In the genomic region with DNA sequence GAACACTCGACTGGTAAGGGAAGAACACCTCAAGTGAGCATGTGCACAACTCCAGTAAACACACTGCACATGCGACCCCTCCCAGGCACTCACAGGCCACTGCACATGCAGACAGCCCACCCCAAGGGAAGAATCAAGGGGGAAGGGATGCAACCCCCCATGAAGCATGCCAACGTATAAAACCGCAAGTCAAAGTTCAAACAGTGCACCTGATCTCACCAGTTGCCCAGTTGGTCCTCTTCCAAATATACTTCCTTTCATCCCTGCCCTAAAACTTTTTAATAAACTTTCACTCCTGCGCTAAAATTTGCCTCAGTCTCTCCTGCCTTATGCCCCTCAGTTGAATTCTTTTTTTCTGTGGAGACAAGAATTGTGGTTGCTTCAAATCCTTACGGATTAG, we compare ENCODE assay signal across 30 cellular contexts. TPM values are rescaled to one million over a fixed set of nuclear protein-coding genes. Genes with fewer than 3 reads are reported as not detected.
"Had no signal": no experiment of that assay in that cellular context is flagged by ENCODE, and none has a peak within 500 bp of the region (broad histone marks: within the 10 kb centered on the region; RNA-seq: fewer than 3 reads in every experiment).

No MANE protein-coding gene starts in this region.

- H3K27me3 ChIP-seq: neutrophil, ovary, spleen, suprapubic skin, testis, tibial artery, transverse colon, upper lobe of right lung, uterus had no signal

- H3K9me3 ChIP-seq: neutrophil, ovary, psoas muscle, spleen, suprapubic skin, testis, tibial artery, transverse colon, upper lobe of right lung, uterus had no signal

- H3K4me3 ChIP-seq: ovary, psoas muscle, skin epidermis, smooth muscle cell, spleen, suprapubic skin, testis, tibial artery, transverse colon, upper lobe of right lung, uterus had no signal

- H3K79me2 ChIP-seq: parathyroid adenoma had no signal

- H3K4me1 ChIP-seq: psoas muscle, spleen, suprapubic skin, testis, tibial artery, transverse colon, upper lobe of right lung, uterus had no signal

- ATAC-seq: naive thymus-derived CD8-positive, alpha-beta T cell; psoas muscle; right cardiac atrium; sciatic nerve; stimulated activated memory B cell treated with anti-CD40 and anti-IgM and Interleukin-4, amounts not matched to agents 10 μg/mL and 1 μg/mL and 100 μg/mL, for 72 hours; stimulated activated naive CD8-positive, alpha-beta T cell treated with anti-CD3 and anti-CD28 coated beads, Interleukin-15, amount 100 ng/mL, for 72 hours; stimulated activated naive CD8-positive, alpha-beta T cell treated with anti-CD3 and anti-CD28 coated beads, Interleukin-15, Interleukin-2, amounts not matched to agents 100 U/mL and 50 U/mL, for 24 hours; upper lobe of right lung had no signal

- DNase-seq: naive thymus-derived CD8-positive, alpha-beta T cell; nephron progenitor cell; nucleus accumbens; ovary; posterior cingulate gyrus; psoas muscle; right cardiac atrium; spleen; stimulated activated CD4-positive, alpha-beta T cell treated with anti-CD3 and anti-CD28 coated beads, Interleukin-12 subunit alpha, Interleukin-12 subunit beta, amount 100 ng/mL, for 4 hours; stimulated activated CD4-positive, alpha-beta T cell treated with anti-CD3 and anti-CD28 coated beads, Interleukin-1b, Interleukin-23, amount 100 ng/mL, for 48 hours; stimulated activated CD4-positive, alpha-beta T cell treated with anti-CD3 and anti-CD28 coated beads, Interleukin-4, amount 100 ng/mL, for 1 hour; stimulated activated CD4-positive, alpha-beta T cell treated with anti-CD3 and anti-CD28 coated beads, Interleukin-4, amount 100 ng/mL, for 4 hours; stimulated activated CD8-positive, alpha-beta memory T cell treated with anti-CD3 and anti-CD28 coated beads, Interleukin-4, amount 100 ng/mL, for 48 hours; stimulated activated naive CD4-positive, alpha-beta T cell; stimulated activated naive CD8-positive, alpha-beta T cell treated with anti-CD3 and anti-CD28 coated beads, Interleukin-15, amount 100 ng/mL, for 72 hours; stimulated activated naive CD8-positive, alpha-beta T cell treated with anti-CD3 and anti-CD28 coated beads, Interleukin-15, Interleukin-2, amounts not matched to agents 100 U/mL and 50 U/mL, for 24 hours; substantia nigra; testis; tibial artery; transverse colon; upper lobe of right lung; uterus had no signal

- H3K27ac ChIP-seq: neutrophil, ovary, parathyroid adenoma, psoas muscle, skin epidermis, spleen, suprapubic skin, testis, tibial artery, transverse colon, upper lobe of right lung, uterus had no signal

- H3K4me2 ChIP-seq: smooth muscle cell had no signal

- H2AFZ ChIP-seq: parathyroid adenoma had no signal

- H3K36me3 ChIP-seq: neutrophil, ovary, spleen, suprapubic skin, tibial artery, transverse colon, upper lobe of right lung, uterus had no signal

- H3K9ac ChIP-seq: parathyroid adenoma had no signal

RNA-seq across cellular contexts. Expression of gene TOM1L1, which starts 51.0 kb away (rescaled TPM):
- total RNA-seq: naive thymus-derived CD8-positive, alpha-beta T cell; natural killer cell treated with Interleukin-12 subunit alpha and Interleukin-12 subunit beta and Interleukin-15 and Interleukin-18, amount 100 ng/mL, for 72 hours had no signal
- polyA plus RNA-seq: naive thymus-derived CD8-positive, alpha-beta T cell had no signal
